In the genomic region with DNA sequence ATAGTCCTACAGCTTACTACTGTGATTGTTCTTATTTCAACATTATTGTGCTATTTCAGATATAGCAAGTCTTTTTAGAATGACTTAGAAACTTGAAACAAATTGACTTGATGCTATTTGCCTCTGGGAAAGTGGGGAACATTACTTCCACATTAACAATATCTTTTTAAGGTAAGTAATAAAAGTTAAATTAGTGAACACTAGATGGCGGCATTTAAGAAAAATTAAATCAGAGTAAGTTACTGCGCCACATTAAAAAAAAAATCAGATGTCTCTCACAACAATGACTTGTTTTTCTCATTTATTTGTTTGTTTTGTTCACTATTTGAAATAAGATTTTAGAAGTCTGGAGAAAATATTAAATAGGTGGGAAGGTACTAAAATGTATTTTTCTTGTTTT, we compare ENCODE assay signal across 9 cellular contexts.
DNase-seq lines count a peak whose midpoint lies in the region; ATAC-seq, FAIRE-seq and TF ChIP-seq lines count a peak whose summit lies in the region.
"Had no signal": no experiment of that assay in that cellular context is flagged by ENCODE, and none has a peak within 500 bp of the region (broad histone marks: within the 10 kb centered on the region; RNA-seq: fewer than 3 reads in every experiment).

No MANE protein-coding gene starts in this region.

- H3K4me2 ChIP-seq in OCI-LY7 (ENCODE audit: low read length): no peak overlapping the region

- intact Hi-C loops in OCI-LY7 (cut with micrococcal nuclease; ENCODE audit: unreplicated experiment): loop anchor here (1.0 to 10.0 kb wide), 2 partner anchors 536 to 1020 kb away; no protein-coding TSS in a partner anchor

- FAIRE-seq in A204.1 (lab: Jason Lieb, UNC): peak; percentile 97
- FAIRE-seq in GM12892 (lab: Jason Lieb, UNC): no peak

- no peaks in the 10 kb centered on the region for H3K36me3 ChIP-seq in OCI-LY7 (ENCODE audit: insufficient read depth, low read length)

- no peaks in the 10 kb centered on the region for H3K4me1 ChIP-seq in OCI-LY7 (ENCODE audit: insufficient read depth, low read length, poor library complexity, severe bottlenecking)

- no peaks in the 10 kb centered on the region for H4K20me1 ChIP-seq in OCI-LY7 (ENCODE audit: insufficient read depth, low read length)

- no peaks in the 10 kb centered on the region for H3K9me2 ChIP-seq in OCI-LY7 (ENCODE audit: insufficient read depth, low read length)

- POLR2A ChIA-PET in OCI-LY7 (lab: Charles Lee): no interaction called here

- TF ChIP-seq CTCF in OCI-LY7 (conservative IDR thresholded peaks at IDR 0.05; ENCODE audit: low read length) (peak; percentile 83), fibroblast of pulmonary artery (IDR thresholded peaks at IDR 0.05; ENCODE audit: low read length, missing control alignments) (peak; percentile 16)

- no peak overlapping the region for H2AFZ ChIP-seq in OCI-LY7 (ENCODE audit: low read length)

- CTCF ChIA-PET in OCI-LY7 (lab: Charles Lee; ENCODE audit: unreplicated experiment): interaction anchor here (0.5 kb wide), 1 partner anchor 265 kb away, joined by 7 read pairs; no protein-coding TSS in a partner anchor

- no peaks in the 10 kb centered on the region for H3K9me3 ChIP-seq in OCI-LY7 (ENCODE audit: low read length)

- peak; percentile 36 for DNase-seq in H4 (ENCODE audit: low spot score)
- DNase-seq in OCI-LY7 (ENCODE audit: low spot score): peak; percentile 60
- DNase-seq in fibroblast of pulmonary artery (ENCODE audit: low read depth): peak; percentile 61
- DNase-seq in HuH-7 (ENCODE audit: low spot score): no peak
- no peak for DNase-seq in mesenteric fat pad (ENCODE audit: low spot score)
- no peak for DNase-seq in GM12892 (ENCODE audit: insufficient read length)
- DNase-seq: activated B cell treated with CpG ODN at 0.5 μM for 24 hours had no signal

- no peak overlapping the region for H3K27ac ChIP-seq in OCI-LY7 (ENCODE audit: low read depth, low read length, poor library complexity, severe bottlenecking)

- no TSS peak for BruUV-seq in OCI-LY7 (replicated peaks; lab: Mats Ljungman, UMichigan)

- no peak for TF ChIP-seq POLR2A in GM12892 (IDR thresholded peaks at IDR 0.05; ENCODE audit: low read depth, low read length)

- H3K79me2 ChIP-seq in OCI-LY7 (ENCODE audit: insufficient read depth, low read depth, low read length): no peaks in the 10 kb centered on the region

- no peak for ATAC-seq in GM19328 (IDR thresholded peaks at IDR 0.05; ENCODE audit: unreplicated experiment)

- no peak overlapping the region for H3K4me3 ChIP-seq in OCI-LY7 (ENCODE audit: low read depth, low read length, poor library complexity, severe bottlenecking)
- H3K4me3 ChIP-seq in fibroblast of pulmonary artery (replicated peaks; ENCODE audit: low read depth, low read length): no peak overlapping the region

Comparison
In these comparisons a context has a peak if more than half of its experiments do, and no peak if none do; other contexts are left out.
1. DNase-seq: peak in H4 (single experiment), OCI-LY7 (single experiment) and fibroblast of pulmonary artery (single experiment); none in HuH-7 (single experiment), mesenteric fat pad (single experiment) and GM12892 (single experiment).